In the genomic region with DNA sequence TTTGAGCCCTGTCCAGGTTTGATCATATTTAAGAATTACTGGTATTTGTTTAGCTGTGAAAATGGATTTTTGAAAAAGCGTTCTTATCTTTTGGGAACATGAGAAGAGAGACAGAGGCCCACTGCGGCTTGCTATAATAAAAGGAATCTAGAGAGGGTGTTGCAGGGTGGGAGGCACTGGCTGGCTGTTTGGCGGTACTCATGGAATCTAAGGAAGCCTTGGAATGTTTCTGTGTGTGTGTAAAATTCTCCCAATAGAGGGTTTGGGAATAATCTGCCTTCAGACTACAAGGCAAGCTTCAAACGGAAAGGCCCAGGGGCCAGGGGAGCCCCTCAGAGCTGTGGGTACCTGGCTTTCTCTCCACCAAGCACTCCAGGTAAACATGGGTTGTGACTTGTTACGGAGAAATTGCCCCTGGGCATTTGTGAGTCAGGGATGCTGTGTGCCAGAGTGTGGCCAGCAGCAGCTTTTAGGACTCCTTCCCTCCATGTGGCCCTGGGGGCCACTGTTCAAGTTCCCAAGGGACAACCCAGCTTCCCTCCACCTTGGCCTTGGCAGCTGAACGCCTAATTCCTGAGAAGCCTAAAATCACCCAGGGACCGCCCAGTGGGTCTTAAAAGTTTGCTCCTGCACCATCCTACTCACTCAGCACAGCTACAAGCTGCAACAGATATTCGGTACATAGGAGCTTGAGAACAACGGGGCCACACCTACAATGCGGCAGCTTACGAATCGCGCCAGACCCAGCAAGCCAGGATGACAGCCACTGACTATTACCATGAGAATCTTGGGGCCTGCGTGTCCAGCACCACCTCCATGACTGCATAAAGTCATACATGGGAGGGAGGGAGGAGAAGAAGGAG, we compare ENCODE assay signal across 1 cellular context.
TF ChIP-seq lines count a peak whose summit lies in the region.

No MANE protein-coding gene starts in this region.

TF ChIP-seq in IMR-90, 13 proteins besides CTCF, POLR2A, EP300 and RAD21:
- TF ChIP-seq, protein P1, sequence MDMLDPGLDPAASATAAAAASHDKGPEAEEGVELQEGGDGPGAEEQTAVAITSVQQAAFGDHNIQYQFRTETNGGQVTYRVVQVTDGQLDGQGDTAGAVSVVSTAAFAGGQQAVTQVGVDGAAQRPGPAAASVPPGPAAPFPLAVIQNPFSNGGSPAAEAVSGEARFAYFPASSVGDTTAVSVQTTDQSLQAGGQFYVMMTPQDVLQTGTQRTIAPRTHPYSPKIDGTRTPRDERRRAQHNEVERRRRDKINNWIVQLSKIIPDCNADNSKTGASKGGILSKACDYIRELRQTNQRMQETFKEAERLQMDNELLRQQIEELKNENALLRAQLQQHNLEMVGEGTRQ (IDR thresholded peaks at IDR 0.05; ENCODE audit: low read depth, low read length) = no peak
- no peak for TF ChIP-seq BHLHE40 (IDR thresholded peaks at IDR 0.05; ENCODE audit: low read depth, low read length)
- TF ChIP-seq RCOR1 (IDR thresholded peaks at IDR 0.05; ENCODE audit: insufficient replicate concordance, low read length) = no peak
- no peak for TF ChIP-seq MAFK (IDR thresholded peaks at IDR 0.05; ENCODE audit: low read depth, low read length)
- TF ChIP-seq NFE2L2 (IDR thresholded peaks at IDR 0.05; ENCODE audit: low read depth, low read length) = no peak
- no peak for TF ChIP-seq MAZ (IDR thresholded peaks at IDR 0.05; ENCODE audit: borderline replicate concordance, low read depth, low read length)
- TF ChIP-seq, protein P2, sequence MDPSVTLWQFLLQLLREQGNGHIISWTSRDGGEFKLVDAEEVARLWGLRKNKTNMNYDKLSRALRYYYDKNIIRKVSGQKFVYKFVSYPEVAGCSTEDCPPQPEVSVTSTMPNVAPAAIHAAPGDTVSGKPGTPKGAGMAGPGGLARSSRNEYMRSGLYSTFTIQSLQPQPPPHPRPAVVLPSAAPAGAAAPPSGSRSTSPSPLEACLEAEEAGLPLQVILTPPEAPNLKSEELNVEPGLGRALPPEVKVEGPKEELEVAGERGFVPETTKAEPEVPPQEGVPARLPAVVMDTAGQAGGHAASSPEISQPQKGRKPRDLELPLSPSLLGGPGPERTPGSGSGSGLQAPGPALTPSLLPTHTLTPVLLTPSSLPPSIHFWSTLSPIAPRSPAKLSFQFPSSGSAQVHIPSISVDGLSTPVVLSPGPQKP (IDR thresholded peaks at IDR 0.05; ENCODE audit: borderline replicate concordance, low read depth, low read length) = no peak
- no peak for TF ChIP-seq SMC3 (IDR thresholded peaks at IDR 0.05; ENCODE audit: low read depth, low read length)
TF ChIP-seq in IMR-90: peak in this region for 0.
